In the genomic region with DNA sequence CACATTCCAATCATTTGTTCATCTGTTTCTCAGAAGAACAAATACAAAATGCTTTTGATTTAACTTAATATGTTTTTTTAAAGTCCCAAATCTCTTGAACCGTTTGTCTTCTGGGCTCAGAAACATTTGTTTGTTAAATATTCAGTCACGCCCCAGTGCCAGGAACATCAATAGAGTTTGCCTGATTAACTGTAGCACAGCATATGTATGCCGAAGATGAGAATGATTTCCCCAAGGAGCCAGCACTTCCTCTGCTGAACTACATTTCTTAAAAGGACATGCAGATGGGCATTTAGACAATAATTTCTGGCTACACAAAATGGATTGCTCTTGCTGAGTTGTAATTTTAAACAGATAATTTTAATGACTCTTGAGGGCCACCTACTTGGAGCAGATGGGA, we compare ENCODE assay signal across 13 cellular contexts.
"Had no signal": no experiment of that assay in that cellular context is flagged by ENCODE, and none has a peak within 500 bp of the region (broad histone marks: within the 10 kb centered on the region; RNA-seq: fewer than 3 reads in every experiment).

No MANE protein-coding gene starts in this region.

- H3K4me1 ChIP-seq: gastroesophageal sphincter, left lung had no signal

- H3K27me3 ChIP-seq: gastroesophageal sphincter, left lung had no signal

- H3K36me3 ChIP-seq: gastroesophageal sphincter, left lung had no signal

- DNase-seq: activated CD4-positive, alpha-beta T cell treated with anti-CD3 and anti-CD28 coated beads, Interleukin-2, amount 50 U/mL, for 4 hours; activated naive CD4-positive, alpha-beta T cell treated with Interleukin-2 at 50 U/mL for 16 hours; aorta; cerebellar nuclear complex; effector memory CD4-positive, alpha-beta T cell; left lung; mammary epithelial cell; naive thymus-derived CD8-positive, alpha-beta T cell; stimulated activated CD4-positive, alpha-beta T cell treated with anti-CD3 and anti-CD28 coated beads, Interleukin-12 subunit alpha, Interleukin-12 subunit beta, amount 100 ng/mL, for 4 hours; stimulated activated CD4-positive, alpha-beta T cell treated with anti-CD3 and anti-CD28 coated beads, Interleukin-2, amount 100 ng/mL, for 48 hours; T-helper 17 cell had no signal

- H3K4me3 ChIP-seq: gastroesophageal sphincter, left lung, mucosa of descending colon had no signal

- H3K27ac ChIP-seq: gastroesophageal sphincter, left lung had no signal

- H3K9me3 ChIP-seq: gastroesophageal sphincter, left lung, mucosa of descending colon had no signal
